In the genomic region with DNA sequence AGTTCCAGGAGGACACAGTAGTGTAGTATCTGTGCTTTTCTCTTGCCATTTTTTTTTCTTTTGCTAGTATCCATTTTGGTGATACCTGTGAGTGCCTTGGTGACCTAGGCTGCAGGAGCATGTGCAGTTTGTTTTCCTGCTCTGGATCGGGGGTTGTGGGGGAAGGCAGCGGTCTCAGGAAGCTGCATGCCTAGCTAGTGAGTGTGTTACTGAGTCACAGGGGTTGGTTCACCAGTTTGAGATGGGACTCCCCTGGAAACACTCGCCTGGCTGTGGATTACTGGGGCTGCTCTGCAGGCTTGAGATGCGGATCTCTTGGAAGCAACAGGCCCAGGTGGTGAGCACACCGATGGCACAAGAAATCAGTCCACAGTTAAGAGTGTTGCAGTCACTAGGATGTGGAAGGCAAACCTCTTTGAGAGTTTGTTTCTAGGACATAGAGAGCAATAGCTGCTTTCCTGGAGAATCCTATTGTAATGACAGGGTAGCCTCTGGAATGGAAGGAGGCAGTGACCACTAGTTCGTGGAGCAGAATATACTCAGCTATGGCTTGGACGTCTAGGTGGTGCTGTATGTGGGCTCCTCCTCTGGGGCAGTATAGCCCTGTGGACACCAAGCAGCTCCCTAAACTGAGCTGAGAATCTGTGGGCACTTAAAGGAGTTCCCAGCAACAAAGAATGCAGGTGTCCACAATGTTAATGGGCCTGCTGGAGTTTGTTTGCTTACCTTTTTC, we compare ENCODE assay signal across 16 cellular contexts. TPM values are rescaled to one million over a fixed set of nuclear protein-coding genes. Genes with fewer than 3 reads are reported as not detected.
A peak's percentile ranks its signal among the peaks of the same experiment; 100 is the strongest.
DNase-seq lines count a peak whose midpoint lies in the region; ATAC-seq, FAIRE-seq and TF ChIP-seq lines count a peak whose summit lies in the region.
"Had no signal": no experiment of that assay in that cellular context is flagged by ENCODE, and none has a peak within 500 bp of the region (broad histone marks: within the 10 kb centered on the region; RNA-seq: fewer than 3 reads in every experiment).

No MANE protein-coding gene starts in this region.

- H3K4me1 ChIP-seq in astrocyte (ENCODE audit: insufficient read depth, low read length) (peaks cover 13% of the 10 kb centered on the region), Caco-2 (peaks cover 12% of the 10 kb centered on the region)
- H3K4me1 ChIP-seq: BLaER1 treated with 17β-estradiol and CSF1 and Interleukin-3, amounts not matched to agents 10 nM and 100 nM had no signal

- no peaks in the 10 kb centered on the region for H3K36me3 ChIP-seq in astrocyte (ENCODE audit: insufficient read depth, low read length)
- H3K36me3 ChIP-seq in Caco-2 (ENCODE audit: control insufficient read depth, insufficient read depth, low read length), result no peaks in the 10 kb centered on the region
- H3K36me3 ChIP-seq: BLaER1 treated with 17β-estradiol and CSF1 and Interleukin-3, amounts not matched to agents 10 nM and 100 nM had no signal

- H3K27ac Mint-ChIP-seq in astrocyte (ENCODE audit: unreplicated experiment), result peak overlapping the region; percentile 93
- no peak overlapping the region for H3K27ac Mint-ChIP-seq in Caco-2 (ENCODE audit: unreplicated experiment)
- H3K27ac Mint-ChIP-seq: activated naive CD8-positive, alpha-beta T cell treated with anti-CD3 and anti-CD28 coated beads, Interleukin-2, amount 10 ng/mL, durations not matched to agents 7 days and 5 days; stimulated activated naive B cell treated with anti-CD40 and anti-IgM and Interleukin-4, amounts not matched to agents 10 μg/mL and 1 μg/mL and 100 μg/mL, for 72 hours had no signal

- TF ChIP-seq CTCF in AG04450 (IDR thresholded peaks at IDR 0.05; ENCODE audit: low read depth, low read length) (no peak), astrocyte (IDR thresholded peaks at IDR 0.05; ENCODE audit: insufficient read depth, low read depth, low read length) (no peak), Caco-2 (IDR thresholded peaks at IDR 0.05; ENCODE audit: insufficient read depth in 1 of 2, low read depth in 1 of 2, low read length in 1 of 2, severe bottlenecking in 1 of 2, unreplicated experiment in 1 of 2) (no peak)

- POLR2A ChIA-PET in AG04450 (lab: Yijun Ruan, JAX), result interaction anchor here (1.4 kb wide), 1 partner anchor 16 kb away, joined by 4 read pairs; no protein-coding TSS in a partner anchor
- POLR2A ChIA-PET in Caco-2 (lab: Charles Lee), result no interaction called here

- peak overlapping the region; percentile 8 for H3K9ac ChIP-seq in astrocyte (ENCODE audit: low read length)
- H3K9ac ChIP-seq: BLaER1 treated with 17β-estradiol and CSF1 and Interleukin-3, amounts not matched to agents 10 nM and 100 nM had no signal

- CTCF ChIA-PET in AG04450 (lab: Charles Lee), result interaction anchor here (1.0 kb wide), 1 partner anchor 12 kb away, joined by 3 read pairs; no protein-coding TSS in a partner anchor
- CTCF ChIA-PET in Caco-2 (lab: Charles Lee), result no interaction called here

- peak overlapping the region; percentile 6 for H2AFZ ChIP-seq in astrocyte (ENCODE audit: low read depth, low read length)

- H3K9me3 Mint-ChIP-seq in astrocyte (ENCODE audit: unreplicated experiment), result peaks cover 11% of the 10 kb centered on the region
- peaks cover 10% of the 10 kb centered on the region for H3K9me3 Mint-ChIP-seq in Caco-2 (ENCODE audit: unreplicated experiment)

- peaks cover 17% of the 10 kb centered on the region for H3K4me1 Mint-ChIP-seq in astrocyte (ENCODE audit: low read depth, unreplicated experiment)
- H3K4me1 Mint-ChIP-seq in Caco-2 (ENCODE audit: low read depth, unreplicated experiment), result no peaks in the 10 kb centered on the region
- H3K4me1 Mint-ChIP-seq: activated naive CD8-positive, alpha-beta T cell treated with anti-CD3 and anti-CD28 coated beads, Interleukin-2, amount 10 ng/mL, durations not matched to agents 7 days and 5 days; stimulated activated naive B cell treated with anti-CD40 and anti-IgM and Interleukin-4, amounts not matched to agents 10 μg/mL and 1 μg/mL and 100 μg/mL, for 72 hours had no signal

- peaks cover 4% of the 10 kb centered on the region for H3K36me3 Mint-ChIP-seq in astrocyte (ENCODE audit: low read depth, unreplicated experiment)
- no peaks in the 10 kb centered on the region for H3K36me3 Mint-ChIP-seq in Caco-2 (ENCODE audit: insufficient read depth, unreplicated experiment)
- H3K36me3 Mint-ChIP-seq: activated naive CD8-positive, alpha-beta T cell treated with anti-CD3 and anti-CD28 coated beads, Interleukin-2, amount 10 ng/mL, durations not matched to agents 7 days and 5 days had no signal

- H3K27me3 ChIP-seq in AG04450 (ENCODE audit: control insufficient read depth, insufficient read depth, low read length) (no peaks in the 10 kb centered on the region), astrocyte (ENCODE audit: insufficient read depth, low read length) (no peaks in the 10 kb centered on the region), Caco-2 (replicated peaks; ENCODE audit: control insufficient read depth, insufficient read depth, low read length) (no peaks in the 10 kb centered on the region)
- H3K27me3 ChIP-seq: BLaER1 treated with 17β-estradiol and CSF1 and Interleukin-3, amounts not matched to agents 10 nM and 100 nM had no signal

- H3K4me3 Mint-ChIP-seq in astrocyte (ENCODE audit: unreplicated experiment) (peak overlapping the region; percentile 28), Caco-2 (ENCODE audit: unreplicated experiment) (no peak overlapping the region)
- H3K4me3 Mint-ChIP-seq: activated naive CD8-positive, alpha-beta T cell treated with anti-CD3 and anti-CD28 coated beads, Interleukin-2, amount 10 ng/mL, durations not matched to agents 7 days and 5 days; stimulated activated naive B cell treated with anti-CD40 and anti-IgM and Interleukin-4, amounts not matched to agents 10 μg/mL and 1 μg/mL and 100 μg/mL, for 72 hours had no signal

- FAIRE-seq in astrocyte (lab: Jason Lieb, UNC), result peak; percentile 66

- ATAC-seq in GM19467 (IDR thresholded peaks at IDR 0.05; ENCODE audit: unreplicated experiment) (no peak), HG03571 (IDR thresholded peaks at IDR 0.05; ENCODE audit: unreplicated experiment) (no peak)
- ATAC-seq: stimulated activated naive B cell treated with anti-CD40 and anti-IgM and Interleukin-4, amounts not matched to agents 10 μg/mL and 1 μg/mL and 100 μg/mL, for 72 hours had no signal

- DNase-seq in AG04450 (ENCODE audit: low read depth, low spot score) (peak; percentile 42), HT-29 (ENCODE audit: low spot score) (peak; percentile 59), astrocyte (ENCODE audit: low read depth) (peak; percentile 83), islet precursor cell (peak; percentile 94), Caco-2 (no peak)
- no peak for DNase-seq in activated CD4-positive, CD25-positive, alpha-beta regulatory T cell (lab: John Stamatoyannopoulos, UW)
- DNase-seq: activated naive CD8-positive, alpha-beta T cell treated with anti-CD3 and anti-CD28 coated beads, Interleukin-2, amount 10 ng/mL, durations not matched to agents 7 days and 5 days; effector CD8-positive, alpha-beta T cell; NCI-H1048; NCI-H82; stimulated activated naive B cell treated with anti-CD40 and anti-IgM and Interleukin-4, amounts not matched to agents 10 μg/mL and 1 μg/mL and 100 μg/mL, for 72 hours; T-helper 2 cell had no signal

- intact Hi-C loops in Caco-2 (cut with micrococcal nuclease; ENCODE audit: unreplicated experiment), result no loop called here

- H3K9me3 ChIP-seq in AG04450 (ENCODE audit: control insufficient read depth, insufficient read depth, low read length), result peaks cover 21% of the 10 kb centered on the region
- no peaks in the 10 kb centered on the region for H3K9me3 ChIP-seq in astrocyte (ENCODE audit: insufficient read depth, low read depth, low read length)
- no peaks in the 10 kb centered on the region for H3K9me3 ChIP-seq in Caco-2

- no peaks in the 10 kb centered on the region for H3K79me2 ChIP-seq in astrocyte (ENCODE audit: insufficient read depth, low read length)

- H4K20me1 ChIP-seq in astrocyte (ENCODE audit: insufficient read depth, low read length), result no peaks in the 10 kb centered on the region
- H4K20me1 ChIP-seq: BLaER1 treated with 17β-estradiol and CSF1 and Interleukin-3, amounts not matched to agents 10 nM and 100 nM had no signal

- H3K4me2 ChIP-seq in astrocyte (ENCODE audit: low read length), result peak overlapping the region; percentile 70
- H3K4me2 ChIP-seq: BLaER1 treated with 17β-estradiol and CSF1 and Interleukin-3, amounts not matched to agents 10 nM and 100 nM had no signal

- BruUV-seq in Caco-2 (replicated peaks; lab: Mats Ljungman, UMichigan), result no TSS peak

- H3K27ac ChIP-seq in AG04450 (ENCODE audit: low read depth, low read length), result peak overlapping the region; percentile 72
- H3K27ac ChIP-seq in astrocyte (ENCODE audit: low read depth, low read length), result peak overlapping the region; percentile 57
- H3K27ac ChIP-seq: BLaER1 treated with 17β-estradiol and CSF1 and Interleukin-3, amounts not matched to agents 10 nM and 100 nM had no signal

- H3K4me3 ChIP-seq in AG04450 (ENCODE audit: low read depth, low read length) (no peak overlapping the region), astrocyte (ENCODE audit: insufficient read depth, low read depth, low read length) (no peak overlapping the region), Caco-2 (ENCODE audit: low read depth, low read length) (no peak overlapping the region)
- H3K4me3 ChIP-seq: BLaER1 treated with 17β-estradiol and CSF1 and Interleukin-3, amounts not matched to agents 10 nM and 100 nM had no signal

- H3K27me3 Mint-ChIP-seq in astrocyte (ENCODE audit: low read depth, unreplicated experiment) (peaks cover 3% of the 10 kb centered on the region), Caco-2 (ENCODE audit: insufficient read depth, unreplicated experiment) (no peaks in the 10 kb centered on the region)

RNA-seq across cellular contexts. Expression of a gene that starts 20.0 kb away (rescaled TPM):
- polyA plus RNA-seq in AG04450 (2011; rRNA removed), result 0.02 and 0.07 TPM in 2 replicates
- 0.09 TPM in 2 replicates for polyA minus RNA-seq in AG04450 (2011; rRNA and poly(A)+ RNA removed)
- not detected in 2 replicates for total RNA-seq in HT-29 (2014; rRNA removed; shearing (Covaris generic))
- total RNA-seq in astrocyte, result not detected in 2 replicates
- total RNA-seq in Caco-2 (2022), result not detected in 2 replicates
- total RNA-seq: activated naive CD8-positive, alpha-beta T cell treated with anti-CD3 and anti-CD28 coated beads, Interleukin-2, amount 10 ng/mL, durations not matched to agents 7 days and 5 days had no signal
- polyA plus RNA-seq: neural cell had no signal

RNA-seq across cellular contexts. Expression of a gene that starts 55.1 kb away (rescaled TPM):
- polyA plus RNA-seq in AG04450 (2011; rRNA removed), result not detected in 2 replicates
- polyA minus RNA-seq in AG04450 (2011; rRNA and poly(A)+ RNA removed), result not detected in 2 replicates
- total RNA-seq in HT-29 (2014; rRNA removed; shearing (Covaris generic)), result not detected in 2 replicates
- not detected in 2 replicates for total RNA-seq in astrocyte
- not detected in 2 replicates for total RNA-seq in Caco-2 (2022)
- total RNA-seq: activated naive CD8-positive, alpha-beta T cell treated with anti-CD3 and anti-CD28 coated beads, Interleukin-2, amount 10 ng/mL, durations not matched to agents 7 days and 5 days had no signal
- polyA plus RNA-seq: neural cell had no signal

Comparison
In these comparisons a context has a peak if more than half of its experiments do, and no peak if none do; other contexts are left out.
1. DNase-seq: peak in AG04450 (single experiment), HT-29 (single experiment), astrocyte (single experiment) and islet precursor cell (single experiment); none in activated CD4-positive, CD25-positive, alpha-beta regulatory T cell (0 of 4) and Caco-2 (0 of 2).